In genomic region chr20:37902504-37903313, GRCh38 we compare ENCODE assay signal across 8 cellular contexts. TPM values are rescaled to one million over a fixed set of nuclear protein-coding genes. Genes with fewer than 3 reads are reported as not detected.
DNase-seq lines count a peak whose midpoint lies in the region; ATAC-seq, FAIRE-seq and TF ChIP-seq lines count a peak whose summit lies in the region.

Gene VSTM2L (plus strand): TSS chr20:37903127. CDS start chr20:37903351, 224 bp downstream.

- H3K4me3 Mint-ChIP-seq in WTC11: peak within 1 kb of the TSS; percentile 83

- H3K27me3 Mint-ChIP-seq in WTC11 (ENCODE audit: low read depth): peaks cover 26% of the 10 kb centered on the region

- H3K4me3 ChIP-seq in GM12865 (ENCODE audit: low read depth, low read length) (peak within 1 kb of the TSS; percentile 46), pancreas (peak within 1 kb of the TSS in 3 of 4 donors; percentile 19 to 48 (median 26))

- TF ChIP-seq CTCF in GM12865 (IDR thresholded peaks at IDR 0.05; ENCODE audit: insufficient read depth, low read depth, low read length, missing control alignments) (no peak), WTC11 (IDR thresholded peaks at IDR 0.05) (no peak), pancreas (IDR thresholded peaks at IDR 0.05) (no peak)

- peaks cover 0 to 6% (median 0%) of the 10 kb centered on the region in 4 donors for H3K27me3 ChIP-seq in pancreas

- peaks cover 0 to 7% (median 0%) of the 10 kb centered on the region in 3 donors for H3K4me1 ChIP-seq in pancreas

- no peaks in the 10 kb centered on the region for H3K9me3 Mint-ChIP-seq in WTC11

- POLR2A ChIA-PET in WTC11 (lab: Charles Lee): interaction anchor here (0.5 to 0.9 kb wide), 2 partner anchors 9 to 12 kb away, joined by 3 read pairs; no protein-coding TSS in a partner anchor

- CTCF ChIA-PET in WTC11 (lab: Charles Lee): interaction anchor here (0.9 to 2.3 kb wide), 13 partner anchors 9 to 339 kb away, joined by 3 to 16 read pairs (median 4); no protein-coding TSS in a partner anchor

- peak; percentile 72 for DNase-seq in 8988T
- DNase-seq in GM12865 (ENCODE audit: low read depth): peak; percentile 44
- DNase-seq in WTC11 (ENCODE audit: low spot score): peak; percentile 55
- DNase-seq in foreskin melanocyte: peak; percentile 24
- DNase-seq in pancreas: peak in 4 of 6 donors; percentile 35 to 69 (median 49)
- no peak for DNase-seq in RPMI8226

- no peaks in the 10 kb centered on the region for H3K36me3 Mint-ChIP-seq in WTC11

- H3K27ac Mint-ChIP-seq in WTC11: no peak within 1 kb of the TSS

- intact Hi-C loops in pancreas (cut with DNase I): no loop called here

- no peaks in the 10 kb centered on the region for H3K36me3 ChIP-seq in pancreas

- peaks cover 33% of the 10 kb centered on the region for H3K4me1 Mint-ChIP-seq in WTC11

- no peak for FAIRE-seq in pancreas (lab: Jason Lieb, UNC)

- 5 to 6% methylated on average over 45 to 70 of the region's 71 CpGs for WGBS in pancreas, 2 donors

- H3K27ac ChIP-seq in pancreas: no peak within 1 kb of the TSS

- ATAC-seq in WTC11 (peak; percentile 20), pancreas (peak; percentile 44 to 72 (median 67)), HG02981 (IDR thresholded peaks at IDR 0.05; ENCODE audit: unreplicated experiment) (no peak), HG03196 (IDR thresholded peaks at IDR 0.05; ENCODE audit: unreplicated experiment) (no peak)

- H3K9me3 ChIP-seq in pancreas: no peaks in the 10 kb centered on the region

TF ChIP-seq in WTC11, 78 proteins besides CTCF, POLR2A, EP300 and RAD21:
- peak; percentile 96 for TF ChIP-seq ZNF263 (CRISPR knock-in tag; IDR thresholded peaks at IDR 0.05; ENCODE audit: low read depth)
- no peak for TF ChIP-seq ZNF532 (CRISPR knock-in tag; IDR thresholded peaks at IDR 0.05; ENCODE audit: borderline replicate concordance)
TF ChIP-seq in WTC11: peak in this region for 1.

RNA-seq across cellular contexts. Expression of gene VSTM2L, which starts in this region (rescaled TPM):
- total RNA-seq in WTC11 (2021): 1.7 to 2.1 TPM (median 1.9 TPM) in 3 replicates
- total RNA-seq in pancreas: 1 to 10 TPM; 1.1 to 4.4 (median 2.8) TPM
- 10 to 100 TPM in 1 of 2 donors, 1 to 10 TPM in 1; 2.8 to 10.1 TPM for polyA plus RNA-seq in pancreas

Comparison
In these comparisons a context has a peak if more than half of its experiments do, and no peak if none do; other contexts are left out.
1. ATAC-seq: peak in WTC11 (single experiment) and pancreas (4 of 4); none in HG02981 (single experiment) and HG03196 (single experiment).